Comparison of ENCODE assay signal across 9 cellular contexts in the genomic region with DNA sequence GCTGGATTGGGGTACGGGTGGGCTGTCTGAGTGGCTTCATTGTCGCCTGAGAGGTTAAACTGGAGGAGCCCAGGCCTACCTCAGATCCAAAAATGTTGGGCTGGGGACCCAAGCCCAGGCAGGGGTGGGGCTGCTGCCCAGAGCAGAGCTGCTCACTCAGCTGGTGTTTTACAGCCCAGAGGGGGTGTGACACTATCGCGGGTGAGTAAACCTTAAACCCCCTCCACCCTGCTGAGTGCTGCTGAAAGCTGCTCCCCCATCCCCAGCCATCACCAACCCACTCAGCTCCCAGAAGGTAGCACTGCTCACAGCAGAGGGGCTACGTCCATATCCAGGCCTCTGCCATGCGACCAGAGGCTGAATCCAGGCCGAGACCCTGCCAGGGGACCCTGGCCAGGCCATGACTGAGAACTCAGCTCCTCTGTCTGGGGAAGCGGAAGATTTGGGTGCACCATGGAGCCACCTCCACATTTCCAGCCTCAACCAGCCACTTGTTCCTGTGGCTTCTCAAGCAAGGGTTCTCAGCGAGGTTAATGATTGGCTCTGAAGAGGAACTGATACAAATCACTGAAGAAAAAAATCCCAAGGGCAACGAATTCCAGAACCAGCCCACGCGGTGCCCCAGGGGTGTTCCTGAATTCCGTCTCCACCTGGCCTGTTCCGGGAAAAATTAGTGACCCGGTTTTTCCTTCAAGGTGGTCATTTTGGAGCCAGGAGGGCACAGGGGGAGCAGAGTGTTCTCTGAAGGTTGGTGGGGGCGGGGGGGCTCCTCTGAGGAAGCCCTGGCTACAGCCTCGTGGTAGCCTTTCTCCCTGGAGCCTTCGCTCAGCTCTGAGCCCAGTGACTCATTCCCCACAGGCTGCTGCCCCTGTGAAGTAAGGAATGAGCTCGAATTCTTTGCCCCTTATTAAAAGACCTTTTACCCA. TPM values are rescaled to one million over a fixed set of nuclear protein-coding genes. Genes with fewer than 3 reads are reported as not detected.
A peak's percentile ranks its signal among the peaks of the same experiment; 100 is the strongest.
DNase-seq lines count a peak whose midpoint lies in the region; ATAC-seq, FAIRE-seq and TF ChIP-seq lines count a peak whose summit lies in the region.
"Had no signal": no experiment of that assay in that cellular context is flagged by ENCODE, and none has a peak within 500 bp of the region (broad histone marks: within the 10 kb centered on the region; RNA-seq: fewer than 3 reads in every experiment).

No MANE protein-coding gene starts in this region.

- TF ChIP-seq POLR2A in GM19193 (IDR thresholded peaks at IDR 0.05; ENCODE audit: extremely low read depth, insufficient read depth, insufficient read length) (peak; percentile 51), gastrocnemius medialis (IDR thresholded peaks at IDR 0.05) (no peak)

- intact Hi-C loops in gastrocnemius medialis (cut with DNase I; ENCODE audit: low total_unique reads), result no loop called here
- intact Hi-C loops in posterior cingulate gyrus (cut with DNase I), result no loop called here

- DNase-seq in AG08396 (ENCODE audit: low spot score) (peak; percentile 90), RCC 7860 (ENCODE audit: low spot score) (peak; percentile 89), fibroblast of peridontal ligament (ENCODE audit: extremely low read depth) (peak; percentile 67), gastrocnemius medialis (no peak), posterior cingulate gyrus (no peak), SKM-1 (lab: John Stamatoyannopoulos, UW; ENCODE audit: unreplicated experiment) (no peak)

- in situ Hi-C loops in gastrocnemius medialis (cut with MboI; ENCODE audit: low sequenced_read_pairs in 4 of 4), result no loop called here

- H3K27ac ChIP-seq in gastrocnemius medialis, result peak overlapping the region; percentile 65 to 79 (median 78)
- H3K27ac ChIP-seq: HL-60 had no signal

- ATAC-seq in gastrocnemius medialis, result peak in 1 of 2 donors; percentile 9
- ATAC-seq in GM21526 (IDR thresholded peaks at IDR 0.05; ENCODE audit: low FRiP score, unreplicated experiment), result no peak

- peaks cover 13 to 23% of the 10 kb centered on the region in 2 donors for H3K4me1 ChIP-seq in gastrocnemius medialis

- no peaks in the 10 kb centered on the region for H3K9me3 ChIP-seq in gastrocnemius medialis

- peak overlapping the region; percentile 54 to 81 (median 62) for H3K4me3 ChIP-seq in gastrocnemius medialis

- no peak for TF ChIP-seq CTCF in gastrocnemius medialis (IDR thresholded peaks at IDR 0.05 in 4 of 5, conservative IDR thresholded peaks at IDR 0.05 in 1 of 5)

- no peaks in the 10 kb centered on the region for H3K36me3 ChIP-seq in gastrocnemius medialis

- FAIRE-seq in RCC 7860 (lab: Jason Lieb, UNC), result peak; percentile 87

- H3K27me3 ChIP-seq in gastrocnemius medialis, result no peaks in the 10 kb centered on the region

RNA-seq across cellular contexts. Expression of a gene that starts 9.4 kb away (rescaled TPM):
- total RNA-seq in gastrocnemius medialis, result 1 to 10 TPM; 1.5 to 7.9 (median 6.9) TPM

RNA-seq across cellular contexts. Expression of a gene that starts 31.3 kb away (rescaled TPM):
- total RNA-seq in gastrocnemius medialis, result 10 to 100 TPM; 29.4 to 51.1 (median 41.8) TPM

RNA-seq across cellular contexts. Expression of a gene that starts 31.4 kb away (rescaled TPM):
- 1 to 10 TPM; 2.0 to 4.4 (median 3.0) TPM for total RNA-seq in gastrocnemius medialis

RNA-seq across cellular contexts. Expression of a gene that starts 31.6 kb away (rescaled TPM):
- total RNA-seq in gastrocnemius medialis, result 100 to 1,000 TPM; 377 to 495 (median 491) TPM

RNA-seq across cellular contexts. Expression of a gene that starts 53.2 kb away (rescaled TPM):
- total RNA-seq in gastrocnemius medialis, result 100 to 1,000 TPM in 1 of 4 donors, 10 to 100 TPM in 3; 62.8 to 111 (median 68.0) TPM

Comparison
In these comparisons a context has a peak if more than half of its experiments do, and no peak if none do; other contexts are left out.
1. DNase-seq: peak in AG08396 (single experiment), RCC 7860 (single experiment) and fibroblast of peridontal ligament (single experiment); none in gastrocnemius medialis (0 of 2), posterior cingulate gyrus (0 of 10) and SKM-1 (single experiment).